Comparison of ENCODE assay signal across 13 cellular contexts in genomic region chr12:25769076-25769945, GRCh38.
DNase-seq lines count a peak whose midpoint lies in the region; ATAC-seq and TF ChIP-seq lines count a peak whose summit lies in the region.
"Had no signal": no experiment of that assay in that cellular context is flagged by ENCODE, and none has a peak within 500 bp of the region (broad histone marks: within the 10 kb centered on the region; RNA-seq: fewer than 3 reads in every experiment).

No MANE protein-coding gene starts in this region.

- H3K4me3 ChIP-seq in cardiac fibroblast (replicated peaks in 1 of 2; ENCODE audit: low read depth in 2 of 2, low read length in 2 of 2) (no peak overlapping the region), suprapubic skin (no peak overlapping the region)

- H3K27ac ChIP-seq in suprapubic skin, result no peak overlapping the region

- H3K36me3 ChIP-seq in suprapubic skin, result no peaks in the 10 kb centered on the region

- TF ChIP-seq CTCF in cardiac fibroblast (IDR thresholded peaks at IDR 0.05; ENCODE audit: low read depth, low read length) (no peak), suprapubic skin (IDR thresholded peaks at IDR 0.05) (no peak)

- no peaks in the 10 kb centered on the region for H3K9me3 ChIP-seq in suprapubic skin

- no peak for TF ChIP-seq POLR2A in suprapubic skin (IDR thresholded peaks at IDR 0.05)

- 71% methylated on average over 6 of the region's 6 CpGs for WGBS in suprapubic skin

- ATAC-seq in GM18517 (IDR thresholded peaks at IDR 0.05; ENCODE audit: unreplicated experiment), result no peak
- ATAC-seq: stimulated activated naive CD8-positive, alpha-beta T cell treated with anti-CD3 and anti-CD28 coated beads, Interleukin-15, amount 100 ng/mL, for 72 hours had no signal

- DNase-seq in Daoy (ENCODE audit: low read depth) (peak; percentile 61), OCI-M1 (lab: John Stamatoyannopoulos, UW) (peak; percentile 69), cardiac fibroblast (ENCODE audit: low read depth in 2 of 2) (peak; percentile 81 to 90), lung microvascular endothelial cell (ENCODE audit: low read depth in 2 of 2) (peak; percentile 7 to 82), suprapubic skin (ENCODE audit: low spot score in 2 of 2) (no peak), NCI-H146 (lab: John Stamatoyannopoulos, UW) (no peak), NCI-H345 treated with DMSO at 0.1 percent for 48 hours (lab: John Stamatoyannopoulos, UW; ENCODE audit: unreplicated experiment) (no peak)
- DNase-seq: activated B cell treated with CpG ODN at 0.5 μM for 24 hours; CD8-positive, alpha-beta memory T cell; NCI-H2171; RPMI8226; stimulated activated naive CD8-positive, alpha-beta T cell treated with anti-CD3 and anti-CD28 coated beads, Interleukin-15, amount 100 ng/mL, for 72 hours had no signal

- TF ChIP-seq EP300 in suprapubic skin (IDR thresholded peaks at IDR 0.05), result no peak

- no peaks in the 10 kb centered on the region for H3K4me1 ChIP-seq in suprapubic skin

- no peaks in the 10 kb centered on the region for H3K27me3 ChIP-seq in suprapubic skin

Comparison
In these comparisons a context has a peak if more than half of its experiments do, and no peak if none do; other contexts are left out.
1. DNase-seq: peak in Daoy (single experiment), OCI-M1 (single experiment), cardiac fibroblast (2 of 2) and lung microvascular endothelial cell (2 of 2); none in suprapubic skin (0 of 2), NCI-H146 (single experiment) and NCI-H345 treated with DMSO at 0.1 percent for 48 hours (single experiment).